ENCODE assay signal across 8 cellular contexts in genomic region chr19:12956446-12957388, GRCh38. TPM values are rescaled to one million over a fixed set of nuclear protein-coding genes. Genes with fewer than 3 reads are reported as not detected.
DNase-seq lines count a peak whose midpoint lies in the region; ATAC-seq and TF ChIP-seq lines count a peak whose summit lies in the region.

GADD45GIP1 (minus strand) TSS chr19:12957223; CDS start chr19:12957212, 11 bp downstream.

- H3K4me1 ChIP-seq in OCI-LY7 (ENCODE audit: insufficient read depth, low read length, poor library complexity, severe bottlenecking) (peaks cover 38% of the 10 kb centered on the region), mucosa of descending colon (ENCODE audit: low read depth) (peaks cover 30% of the 10 kb centered on the region)

- intact Hi-C loops in OCI-LY7 (cut with micrococcal nuclease; ENCODE audit: unreplicated experiment): loop anchor here (5.0 kb wide), 1 partner anchor 64 kb away; the partner anchor contains the start of gene GCDH
- intact Hi-C loops in mucosa of descending colon (cut with DNase I, micrococcal nuclease): no loop called here

- H3K36me3 ChIP-seq in OCI-LY7 (ENCODE audit: insufficient read depth, low read length) (peaks cover 36% of the 10 kb centered on the region), mucosa of descending colon (ENCODE audit: low read depth) (no peaks in the 10 kb centered on the region)

- H3K9me2 ChIP-seq in OCI-LY7 (ENCODE audit: insufficient read depth, low read length): no peaks in the 10 kb centered on the region

- TF ChIP-seq CTCF in 22Rv1 (IDR thresholded peaks at IDR 0.05) (no peak), OCI-LY7 (conservative IDR thresholded peaks at IDR 0.05; ENCODE audit: low read length) (no peak), mucosa of descending colon (IDR thresholded peaks at IDR 0.05) (no peak)

- H3K27ac ChIP-seq in 22Rv1 (peak within 1 kb of the TSS; percentile 92), OCI-LY7 (ENCODE audit: low read depth, low read length, poor library complexity, severe bottlenecking) (peak within 1 kb of the TSS; percentile 84), epithelial cell of prostate (peak within 1 kb of the TSS; percentile 80)

- peak; percentile 86 for DNase-seq in OCI-LY7 (ENCODE audit: low spot score)
- peak; percentile 80 for DNase-seq in activated T-cell treated with anti-CD3 and anti-CD28 coated beads for 4 hours
- DNase-seq in epithelial cell of prostate (ENCODE audit: low read depth, low spot score): no peak
- peak; percentile 84 to 92 (median 88) for DNase-seq in mucosa of descending colon
- peak; percentile 76 for DNase-seq in stimulated activated CD8-positive, alpha-beta memory T cell treated with anti-CD3 and anti-CD28 coated beads, Interleukin-4, amount 100 ng/mL, for 24 hours (ENCODE audit: low read depth)

- peak within 1 kb of the TSS; percentile 79 for H2AFZ ChIP-seq in OCI-LY7 (ENCODE audit: low read length)

- no TSS peak for BruUV-seq in OCI-LY7 (replicated peaks; lab: Mats Ljungman, UMichigan)

- POLR2A ChIA-PET in OCI-LY7 (lab: Charles Lee): interaction anchor here (0.9 kb wide), 1 partner anchor 10 kb away, joined by 4 read pairs; no protein-coding TSS in a partner anchor

- H3K9me3 ChIP-seq in OCI-LY7 (ENCODE audit: low read length) (no peaks in the 10 kb centered on the region), mucosa of descending colon (no peaks in the 10 kb centered on the region)

- H3K4me3 ChIP-seq in OCI-LY7 (ENCODE audit: low read depth, low read length, poor library complexity, severe bottlenecking) (peak within 1 kb of the TSS; percentile 78), mucosa of descending colon (peak within 1 kb of the TSS; percentile 81)

- H4K20me1 ChIP-seq in OCI-LY7 (ENCODE audit: insufficient read depth, low read length): no peaks in the 10 kb centered on the region

- H3K4me2 ChIP-seq in OCI-LY7 (ENCODE audit: low read length): peak within 1 kb of the TSS; percentile 56

- CTCF ChIA-PET in OCI-LY7 (lab: Charles Lee; ENCODE audit: unreplicated experiment): no interaction called here

- ATAC-seq in GM18502 (IDR thresholded peaks at IDR 0.05; ENCODE audit: poor library complexity, unreplicated experiment): peak; percentile 73
- peak; percentile 72 for ATAC-seq in HG03521 (IDR thresholded peaks at IDR 0.05; ENCODE audit: unreplicated experiment)
- peak; percentile 96 for ATAC-seq in mucosa of descending colon

- H3K79me2 ChIP-seq in OCI-LY7 (ENCODE audit: insufficient read depth, low read depth, low read length): peaks cover 35% of the 10 kb centered on the region; the same call in 1 of the 2 replicates

RNA-seq across cellular contexts. Expression of gene GADD45GIP1, which starts in this region (rescaled TPM):
- 29.5 and 43.0 TPM in 2 replicates for total RNA-seq in OCI-LY7 (2014; rRNA removed; shearing (Covaris generic))
- 24.7 and 32.4 TPM in 2 replicates for total RNA-seq in OCI-LY7 (2022)
- 10 to 100 TPM in 2 of 3 donors, 1 to 10 TPM in 1; 10.0 to 16.4 (median 14.1) TPM for total RNA-seq in mucosa of descending colon
